16 cellular contexts compared by ENCODE assay signal in genomic region chr1:10950316-10951172, GRCh38.
DNase-seq lines count a peak whose midpoint lies in the region; TF ChIP-seq lines count a peak whose summit lies in the region.
"Had no signal": no experiment of that assay in that cellular context is flagged by ENCODE, and none has a peak within 500 bp of the region (broad histone marks: within the 10 kb centered on the region; RNA-seq: fewer than 3 reads in every experiment).

No MANE protein-coding gene starts in this region.

- H3K9ac ChIP-seq in GM23248 (no peak overlapping the region), parathyroid adenoma (no peak overlapping the region)

- H3K4me3 ChIP-seq in GM23248 (no peak overlapping the region), parathyroid adenoma (ENCODE audit: low read depth, low read length) (no peak overlapping the region)
- H3K4me3 ChIP-seq: GM23338 had no signal

- in situ Hi-C loops in GM23248 (cut with MboI), result no loop called here

- H3K9me2 ChIP-seq in GM23248 (ENCODE audit: insufficient read depth), result no peaks in the 10 kb centered on the region

- no peak overlapping the region for H2AFZ ChIP-seq in GM23248
- peak overlapping the region; percentile 28 for H2AFZ ChIP-seq in parathyroid adenoma
- H2AFZ ChIP-seq: GM23338 had no signal

- WGBS in GM23248 (ENCODE audit: low coverage in 1 of 2, low lambda C conversion rate in 2 of 2, missing lambda C conversion rate in 2 of 2), 2 experiments, result 77 to 78% methylated on average over 17 of the region's 17 CpGs

- no peak for TF ChIP-seq CTCF in parathyroid adenoma (IDR thresholded peaks at IDR 0.05)

- H3K27me3 ChIP-seq in GM23248 (replicated peaks; ENCODE audit: insufficient read depth) (peaks cover 14% of the 10 kb centered on the region), parathyroid adenoma (ENCODE audit: control insufficient read depth, insufficient read depth, low read length) (no peaks in the 10 kb centered on the region)

- no peaks in the 10 kb centered on the region for H3F3A ChIP-seq in GM23248 (ENCODE audit: insufficient read depth)

- H3K36me3 ChIP-seq in GM23248 (ENCODE audit: low read depth) (no peaks in the 10 kb centered on the region), parathyroid adenoma (ENCODE audit: control insufficient read depth, insufficient read depth, low read length) (no peaks in the 10 kb centered on the region)

- H3K79me2 ChIP-seq in GM23248 (ENCODE audit: insufficient read depth), result no peaks in the 10 kb centered on the region
- H3K79me2 ChIP-seq in parathyroid adenoma, result no peaks in the 10 kb centered on the region

- H3K4me2 ChIP-seq in GM23248 (ENCODE audit: unreplicated experiment) (no peak overlapping the region), parathyroid adenoma (ENCODE audit: low read length) (no peak overlapping the region)
- H3K4me2 ChIP-seq: GM23338 had no signal

- H3K27ac ChIP-seq in GM23248 (no peak overlapping the region), parathyroid adenoma (peak overlapping the region; percentile 42)
- H3K27ac ChIP-seq: 22Rv1 had no signal

- H3K4me1 ChIP-seq in GM23248 (ENCODE audit: insufficient read depth) (no peaks in the 10 kb centered on the region), parathyroid adenoma (peaks cover 4% of the 10 kb centered on the region)

- H4K20me1 ChIP-seq in GM23248 (ENCODE audit: insufficient read depth), result no peaks in the 10 kb centered on the region

- H3K9me3 ChIP-seq in GM23248 (ENCODE audit: low read depth) (no peaks in the 10 kb centered on the region), parathyroid adenoma (ENCODE audit: control insufficient read depth, low read length) (no peaks in the 10 kb centered on the region)

- DNase-seq in DMS 273 (lab: John Stamatoyannopoulos, UW; ENCODE audit: unreplicated experiment) (peak; percentile 38), DMS 273 treated with DMSO at 0.1 percent for 48 hours (lab: John Stamatoyannopoulos, UW) (no peak), GM23248 (peak; percentile 26), cerebellum (ENCODE audit: low spot score) (peak; percentile 44), NCI-H2196 (lab: John Stamatoyannopoulos, UW; ENCODE audit: unreplicated experiment) (no peak), hippocampal formation (lab: John Stamatoyannopoulos, UW) (no peak), COLO668 (lab: John Stamatoyannopoulos, UW; ENCODE audit: unreplicated experiment) (no peak)
- DNase-seq: DMS153, GF-D8, NCI-H1105, NCI-H1694, NCI-H510A, NCI-H774 had no signal

Comparison
In these comparisons a context has a peak if more than half of its experiments do, and no peak if none do; other contexts are left out.
1. DNase-seq: peak in DMS 273 (single experiment), GM23248 (single experiment) and cerebellum (single experiment); none in DMS 273 treated with DMSO at 0.1 percent for 48 hours (single experiment), NCI-H2196 (single experiment), hippocampal formation (0 of 2) and COLO668 (single experiment).